ENCODE assay signal across 16 cellular contexts in the genomic region with DNA sequence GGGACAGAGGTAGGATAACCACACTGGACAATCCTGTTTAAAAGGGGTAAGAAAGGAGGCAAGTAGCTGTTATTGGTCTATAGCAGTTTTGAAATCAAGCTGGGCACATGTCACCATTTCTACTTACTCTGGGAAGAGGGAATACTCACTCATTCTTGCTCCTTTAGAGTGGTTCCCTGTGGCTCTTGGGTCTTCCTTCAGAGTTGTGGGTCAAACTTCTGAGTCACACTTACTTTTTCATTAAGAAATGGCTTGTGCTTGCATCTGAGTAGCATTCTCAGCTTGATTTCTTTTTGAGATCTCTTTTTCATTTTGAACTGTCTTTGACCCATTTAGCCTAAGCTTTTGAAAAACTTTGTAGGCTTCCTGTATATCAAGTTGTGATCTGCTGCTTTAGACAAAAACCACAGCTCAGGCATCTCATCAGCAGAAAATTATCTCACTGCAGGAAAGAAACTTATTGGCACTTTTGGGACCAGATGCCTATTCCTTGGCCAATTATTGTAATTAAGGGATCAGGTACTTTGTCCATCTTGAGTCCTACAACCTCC.
"Had no signal": no experiment of that assay in that cellular context is flagged by ENCODE, and none has a peak within 500 bp of the region (broad histone marks: within the 10 kb centered on the region; RNA-seq: fewer than 3 reads in every experiment).

No MANE protein-coding gene starts in this region.

- H3K9me3 ChIP-seq: breast epithelium, upper lobe of left lung had no signal

- H3K36me3 ChIP-seq: breast epithelium, left ventricle myocardium inferior, upper lobe of left lung had no signal

- H3K27me3 ChIP-seq: breast epithelium, hepatocyte, upper lobe of left lung had no signal

- H3K27ac ChIP-seq: breast epithelium, hepatocyte, left ventricle myocardium inferior, upper lobe of left lung, VCaP had no signal

- DNase-seq: activated CD4-positive, alpha-beta T cell treated with anti-CD3 and anti-CD28 coated beads, Interleukin-2, amount 50 U/mL, for 48 hours; activated gamma-delta T cell treated with Interleukin-2 at 50 U/mL for 16 hours; activated naive CD8-positive, alpha-beta T cell treated with anti-CD3 and anti-CD28 coated beads for 36 hours; activated T-cell treated with anti-CD3 and anti-CD28 coated beads, Interleukin-2, amount 50 U/mL, for 48 hours; amygdala; endodermal cell; erythroblast; left ventricle myocardium inferior; naive thymus-derived CD8-positive, alpha-beta T cell; posterior cingulate gyrus; stimulated activated naive CD8-positive, alpha-beta T cell treated with anti-CD3 and anti-CD28 coated beads, Interleukin-15, amount 100 ng/mL, for 72 hours; T1000; upper lobe of left lung had no signal

- H3K4me3 ChIP-seq: breast epithelium, hepatocyte, left ventricle myocardium inferior, upper lobe of left lung had no signal

- H3K4me1 ChIP-seq: breast epithelium, left ventricle myocardium inferior, upper lobe of left lung had no signal
